ENCODE assay signal across 9 cellular contexts in genomic region chr15:43207024-43207423, GRCh38. TPM values are rescaled to one million over a fixed set of nuclear protein-coding genes. Genes with fewer than 3 reads are reported as not detected.
"Had no signal": no experiment of that assay in that cellular context is flagged by ENCODE, and none has a peak within 500 bp of the region (broad histone marks: within the 10 kb centered on the region; RNA-seq: fewer than 3 reads in every experiment).

No MANE protein-coding gene starts in this region.

- H3K4me3 ChIP-seq: GM23248, K562 had no signal

- H3K27ac Mint-ChIP-seq: H9 had no signal

- DNase-seq: GM23248, GOT3, H9, HCEC 1CT, IMR-90, KG1 had no signal

- H3K27ac ChIP-seq: GM23248 had no signal

- H3K9me3 Mint-ChIP-seq: H9 had no signal

- H3K4me3 Mint-ChIP-seq: H9 had no signal

RNA-seq across cellular contexts. Expression of gene EPB42, which starts 13.8 kb away (rescaled TPM):
- total RNA-seq: GM23248, H4, H9, HT-29, IMR-90 had no signal

RNA-seq across cellular contexts. Expression of gene TGM5, which starts 59.7 kb away (rescaled TPM):
- total RNA-seq: GM23248, H4, H9, HT-29, IMR-90 had no signal
